1 cellular context compared by ENCODE assay signal in genomic region chr3:143241556-143241955, GRCh38.
TF ChIP-seq lines count a peak whose summit lies in the region.

No MANE protein-coding gene starts in this region.

TF ChIP-seq in IMR-90, 13 proteins besides CTCF, POLR2A, EP300 and RAD21:
- no peak for TF ChIP-seq FOS (IDR thresholded peaks at IDR 0.05; ENCODE audit: low read depth, low read length)
